Comparison of ENCODE assay signal across 23 cellular contexts in genomic region chr2:284896-285492, GRCh38. TPM values are rescaled to one million over a fixed set of nuclear protein-coding genes. Genes with fewer than 3 reads are reported as not detected.
DNase-seq lines count a peak whose midpoint lies in the region; ATAC-seq and TF ChIP-seq lines count a peak whose summit lies in the region.
"Had no signal": no experiment of that assay in that cellular context is flagged by ENCODE, and none has a peak within 500 bp of the region (broad histone marks: within the 10 kb centered on the region; RNA-seq: fewer than 3 reads in every experiment).

No MANE protein-coding gene starts in this region.

- H3K79me1 ChIP-seq in IMR-90 (ENCODE audit: low read depth in 1 of 2, low read length in 2 of 2), result peaks cover 0 to 4% of the 10 kb centered on the region in 2 experiments; a peak in 1 of 4 replicates

- H3K4ac ChIP-seq in IMR-90 (ENCODE audit: low read depth, low read length), result no peak overlapping the region

- H3K4me3 Mint-ChIP-seq in chondrocyte (ENCODE audit: unreplicated experiment) (peak overlapping the region; percentile 82), neural progenitor cell (peak overlapping the region; percentile 68)

- H2BK120ac ChIP-seq in IMR-90 (ENCODE audit: low read depth, low read length), result no peak overlapping the region

- H3K4me2 ChIP-seq in IMR-90 (ENCODE audit: low read depth, low read length), result no peak overlapping the region
- no peak overlapping the region for H3K4me2 ChIP-seq in neural progenitor cell

- H3K4me3 ChIP-seq in IMR-90 (ENCODE audit: insufficient read depth, low read depth, low read length), result no peak overlapping the region
- H3K4me3 ChIP-seq in neural progenitor cell, result no peak overlapping the region
- H3K4me3 ChIP-seq: uterus had no signal

- H3K27ac Mint-ChIP-seq in chondrocyte (ENCODE audit: unreplicated experiment) (peak overlapping the region; percentile 45), neural progenitor cell (no peak overlapping the region)
- H3K27ac Mint-ChIP-seq: CD4-positive, CD25-positive, alpha-beta regulatory T cell; naive thymus-derived CD4-positive, alpha-beta T cell had no signal

- H3K23ac ChIP-seq in IMR-90 (ENCODE audit: low read depth, low read length), result no peak overlapping the region

- peaks cover 20% of the 10 kb centered on the region for H3F3A ChIP-seq in neural progenitor cell (ENCODE audit: low read depth)

- H3K18ac ChIP-seq in IMR-90 (ENCODE audit: low read depth, low read length), result peak overlapping the region; percentile 17; the same call in 1 of the 2 replicates

- peak overlapping the region; percentile 49 for H2AK9ac ChIP-seq in IMR-90 (replicated peaks; ENCODE audit: low read depth, low read length, poor library complexity)

- in situ Hi-C loops in IMR-90 (cut with MboI; ENCODE audit: low sequenced_read_pairs), result no loop called here

- no peak for TF ChIP-seq RAD21 in IMR-90 (IDR thresholded peaks at IDR 0.05; ENCODE audit: low read length)

- no peak overlapping the region for H3K56ac ChIP-seq in IMR-90 (ENCODE audit: extremely low read depth, insufficient read depth, low read length)

- H3K9me1 ChIP-seq in IMR-90 (ENCODE audit: insufficient read depth, low read length), result peaks cover 9% of the 10 kb centered on the region; the same call in 1 of the 2 replicates

- H2AFZ ChIP-seq in IMR-90 (replicated peaks; ENCODE audit: low read length, poor library complexity) (no peak overlapping the region), neural progenitor cell (replicated peaks) (no peak overlapping the region)

- no peaks in the 10 kb centered on the region for H4K20me1 ChIP-seq in IMR-90 (ENCODE audit: insufficient read depth, low read length)
- peaks cover 66% of the 10 kb centered on the region for H4K20me1 ChIP-seq in neural progenitor cell (ENCODE audit: low read depth)

- H3K4me1 ChIP-seq in IMR-90 (ENCODE audit: control insufficient read depth, insufficient read depth, low read length), result peaks cover 11% of the 10 kb centered on the region
- peaks cover 18% of the 10 kb centered on the region for H3K4me1 ChIP-seq in neural progenitor cell

- no peak overlapping the region for H2BK15ac ChIP-seq in IMR-90 (ENCODE audit: low read depth, low read length)

- H4K91ac ChIP-seq in IMR-90 (ENCODE audit: insufficient read depth, low read depth, low read length), result no peak overlapping the region

- H3K9me3 Mint-ChIP-seq in chondrocyte (ENCODE audit: low read depth) (no peaks in the 10 kb centered on the region), neural progenitor cell (no peaks in the 10 kb centered on the region)
- H3K9me3 Mint-ChIP-seq: CD4-positive, CD25-positive, alpha-beta regulatory T cell; naive thymus-derived CD4-positive, alpha-beta T cell had no signal

- H3K36me3 Mint-ChIP-seq in chondrocyte (ENCODE audit: low read depth) (peaks cover 39% of the 10 kb centered on the region), neural progenitor cell (peaks cover 13% of the 10 kb centered on the region)

- BruUV-seq in IMR-90 (replicated peaks; lab: Mats Ljungman, UMichigan), result no TSS peak

- no peak overlapping the region for H2AK5ac ChIP-seq in IMR-90 (ENCODE audit: low read depth, low read length)

- CTCF ChIA-PET in IMR-90 (lab: Yijun Ruan, JAX), result no interaction called here

- dilution Hi-C loops in IMR-90 (cut with HindIII; ENCODE audit: low sequenced_read_pairs, unreplicated experiment), result no loop called here

- intact Hi-C loops in IMR-90 (cut with micrococcal nuclease), result loop anchor here (2.0 kb wide), 1 partner anchor 24 kb away; no protein-coding TSS in a partner anchor

- TF ChIP-seq POLR2A in IMR-90 (IDR thresholded peaks at IDR 0.05; ENCODE audit: low read depth, low read length), result no peak

- H3K27me3 ChIP-seq in IMR-90 (ENCODE audit: control insufficient read depth, insufficient read depth, low read length) (peaks cover 24% of the 10 kb centered on the region), neural progenitor cell (peaks cover 75% of the 10 kb centered on the region)
- H3K27me3 ChIP-seq: uterus had no signal

- H3K27me3 Mint-ChIP-seq in chondrocyte (ENCODE audit: low read depth) (no peaks in the 10 kb centered on the region), neural progenitor cell (ENCODE audit: insufficient read depth, low read depth) (peaks cover 12% of the 10 kb centered on the region)

- ATAC-seq in IMR-90 (ENCODE audit: low read depth), result peak; percentile 11
- ATAC-seq in GM18520 (IDR thresholded peaks at IDR 0.05; ENCODE audit: unreplicated experiment), result no peak
- ATAC-seq: naive thymus-derived CD4-positive, alpha-beta T cell had no signal

- H4K5ac ChIP-seq in IMR-90 (ENCODE audit: low read depth, low read length), result no peak overlapping the region

- H3K9ac ChIP-seq in IMR-90 (ENCODE audit: low read depth, low read length) (no peak overlapping the region), neural progenitor cell (no peak overlapping the region)

- H3K36me3 ChIP-seq in IMR-90 (ENCODE audit: control insufficient read depth, insufficient read depth, low read length) (peaks cover 12% of the 10 kb centered on the region), neural progenitor cell (no peaks in the 10 kb centered on the region)
- H3K36me3 ChIP-seq: uterus had no signal

- H3K14ac ChIP-seq in IMR-90 (replicated peaks; ENCODE audit: low read depth, low read length), result no peak overlapping the region

- no peak overlapping the region for H2BK20ac ChIP-seq in IMR-90 (ENCODE audit: low read depth, low read length)

- H3K79me2 ChIP-seq in neural progenitor cell (ENCODE audit: low read depth), result no peaks in the 10 kb centered on the region

- H3K27ac ChIP-seq in IMR-90 (ENCODE audit: insufficient read depth, low read length) (no peak overlapping the region), neural progenitor cell (no peak overlapping the region)
- H3K27ac ChIP-seq: uterus had no signal

- DNase-seq in ELF-1 (ENCODE audit: low read depth, low spot score) (peak; percentile 8), IMR-90 (no peak), chondrocyte (ENCODE audit: low spot score) (no peak), neural progenitor cell (ENCODE audit: low spot score) (no peak), NCI-H187 (lab: John Stamatoyannopoulos, UW) (no peak), NAMALWA (ENCODE audit: low spot score) (no peak), RPMI8226 (no peak)
- DNase-seq: activated CD8-positive, alpha-beta memory T cell treated with anti-CD3 and anti-CD28 coated beads, Interleukin-2, amount 50 U/mL, for 4 hours; activated effector memory CD4-positive, alpha-beta T cell treated with Interleukin-2 at 50 U/mL for 16 hours; CD4-positive, CD25-positive, alpha-beta regulatory T cell; glutamatergic neuron; Kasumi-1; left cardiac atrium; naive thymus-derived CD4-positive, alpha-beta T cell; NCI-H1048; NCI-H1930; T-helper 2 cell; uterus had no signal

- no peak overlapping the region for H2BK5ac ChIP-seq in IMR-90 (ENCODE audit: low read depth, low read length, poor library complexity, severe bottlenecking)

- H3K4me1 Mint-ChIP-seq in chondrocyte (ENCODE audit: low read depth), result peaks cover 25% of the 10 kb centered on the region
- peaks cover 50% of the 10 kb centered on the region for H3K4me1 Mint-ChIP-seq in neural progenitor cell

- H4K8ac ChIP-seq in IMR-90 (ENCODE audit: low read depth in 2 of 2, low read length in 2 of 2), result no peak overlapping the region

- H3K9me3 ChIP-seq in IMR-90 (ENCODE audit: control insufficient read depth, insufficient read depth, low read length) (no peaks in the 10 kb centered on the region), neural progenitor cell (ENCODE audit: low read depth) (no peaks in the 10 kb centered on the region)
- H3K9me3 ChIP-seq: uterus had no signal

- POLR2A ChIA-PET in IMR-90 (lab: Charles Lee; ENCODE audit: unreplicated experiment), result interaction anchor here (0.7 kb wide), 1 partner anchor 21 kb away, joined by 3 read pairs; no protein-coding TSS in a partner anchor

- no peak for TF ChIP-seq CTCF in IMR-90 (conservative IDR thresholded peaks at IDR 0.05; ENCODE audit: low read depth, low read length)
- TF ChIP-seq CTCF in chondrocyte (IDR thresholded peaks at IDR 0.05), result no peak
- no peak for TF ChIP-seq CTCF in neural progenitor cell (IDR thresholded peaks at IDR 0.05)

- 60% methylated on average over 4 of the region's 13 CpGs; no CpG with 5 or more reads in 1 of the 2 experiments for WGBS in IMR-90 (ENCODE audit: extremely low coverage in 2 of 2, insufficient read length in 1 of 2), 2 experiments

TF ChIP-seq in IMR-90, 13 proteins besides CTCF, POLR2A, EP300 and RAD21 (continues in another document):
- TF ChIP-seq, protein P1, sequence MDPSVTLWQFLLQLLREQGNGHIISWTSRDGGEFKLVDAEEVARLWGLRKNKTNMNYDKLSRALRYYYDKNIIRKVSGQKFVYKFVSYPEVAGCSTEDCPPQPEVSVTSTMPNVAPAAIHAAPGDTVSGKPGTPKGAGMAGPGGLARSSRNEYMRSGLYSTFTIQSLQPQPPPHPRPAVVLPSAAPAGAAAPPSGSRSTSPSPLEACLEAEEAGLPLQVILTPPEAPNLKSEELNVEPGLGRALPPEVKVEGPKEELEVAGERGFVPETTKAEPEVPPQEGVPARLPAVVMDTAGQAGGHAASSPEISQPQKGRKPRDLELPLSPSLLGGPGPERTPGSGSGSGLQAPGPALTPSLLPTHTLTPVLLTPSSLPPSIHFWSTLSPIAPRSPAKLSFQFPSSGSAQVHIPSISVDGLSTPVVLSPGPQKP (IDR thresholded peaks at IDR 0.05; ENCODE audit: borderline replicate concordance, low read depth, low read length), result no peak
- TF ChIP-seq BHLHE40 (IDR thresholded peaks at IDR 0.05; ENCODE audit: low read depth, low read length) (no peak), RFX5 (IDR thresholded peaks at IDR 0.05; ENCODE audit: low read depth, low read length) (no peak), MAFK (IDR thresholded peaks at IDR 0.05; ENCODE audit: low read depth, low read length) (no peak)

RNA-seq across cellular contexts. Expression of gene ALKAL2, which starts 2.9 kb away (rescaled TPM):
- not detected in 2 replicates for total RNA-seq in IMR-90 (2012; rRNA removed)
- polyA plus RNA-seq in IMR-90 (2012; rRNA removed), result not detected in 2 replicates
- polyA plus RNA-seq in IMR-90 (2012; cell fraction: cytosol; rRNA removed), result 0.51 TPM in 1 of 2 replicates, not detected in the other
- 0.21 TPM in 1 of 2 replicates, not detected in the other for polyA plus RNA-seq in IMR-90 (2012; cell fraction: nucleus; rRNA removed; ENCODE audit: low replicate concordance)
- total RNA-seq in chondrocyte, result 150 to 164 TPM (median 154 TPM) in 3 replicates
- total RNA-seq in neural progenitor cell (ENCODE audit: low replicate concordance), result not detected in 2 replicates
- total RNA-seq: bronchial epithelial cell; CD4-positive, CD25-positive, alpha-beta regulatory T cell; G401; HT-29; RPMI7951 had no signal

RNA-seq across cellular contexts. Expression of gene ACP1, which starts 20.2 kb away (rescaled TPM):
- 85.7 and 123 TPM in 2 replicates for total RNA-seq in IMR-90 (2012; rRNA removed)
- polyA plus RNA-seq in IMR-90 (2012; rRNA removed), result 89.6 and 104 TPM in 2 replicates
- polyA plus RNA-seq in IMR-90 (2012; cell fraction: cytosol; rRNA removed), result 27.0 and 53.3 TPM in 2 replicates
- 18.7 and 88.2 TPM in 2 replicates for polyA plus RNA-seq in IMR-90 (2012; cell fraction: nucleus; rRNA removed; ENCODE audit: low replicate concordance)
- total RNA-seq in chondrocyte, result 79.6 to 89.8 TPM (median 82.7 TPM) in 3 replicates
- total RNA-seq in neural progenitor cell (ENCODE audit: low replicate concordance), result 173 and 236 TPM in 2 replicates

RNA-seq across cellular contexts. Expression of gene SH3YL1, which starts 21.2 kb away (rescaled TPM):
- total RNA-seq in IMR-90 (2012; rRNA removed) (18.1 and 25.3 TPM in 2 replicates), chondrocyte (33.7 to 52.9 TPM (median 36.1 TPM) in 3 replicates), neural progenitor cell (ENCODE audit: low replicate concordance) (24.3 and 47.9 TPM in 2 replicates)
- 15.5 and 21.2 TPM in 2 replicates for polyA plus RNA-seq in IMR-90 (2012; rRNA removed)
- 4.0 and 11.3 TPM in 2 replicates for polyA plus RNA-seq in IMR-90 (2012; cell fraction: cytosol; rRNA removed)
- polyA plus RNA-seq in IMR-90 (2012; cell fraction: nucleus; rRNA removed; ENCODE audit: low replicate concordance), result 24.3 and 117 TPM in 2 replicates

Comparison
In these comparisons a context has a peak if more than half of its experiments do, and no peak if none do; other contexts are left out.
1. RNA of gene ALKAL2, which starts 2.9 kb away (total RNA-seq): 150 to 164 TPM in chondrocyte; not detected in IMR-90 and not detected in neural progenitor cell; every median in the first group is over 100 times any median in the second.